ENCODE assay signal across 8 cellular contexts in the genomic region with DNA sequence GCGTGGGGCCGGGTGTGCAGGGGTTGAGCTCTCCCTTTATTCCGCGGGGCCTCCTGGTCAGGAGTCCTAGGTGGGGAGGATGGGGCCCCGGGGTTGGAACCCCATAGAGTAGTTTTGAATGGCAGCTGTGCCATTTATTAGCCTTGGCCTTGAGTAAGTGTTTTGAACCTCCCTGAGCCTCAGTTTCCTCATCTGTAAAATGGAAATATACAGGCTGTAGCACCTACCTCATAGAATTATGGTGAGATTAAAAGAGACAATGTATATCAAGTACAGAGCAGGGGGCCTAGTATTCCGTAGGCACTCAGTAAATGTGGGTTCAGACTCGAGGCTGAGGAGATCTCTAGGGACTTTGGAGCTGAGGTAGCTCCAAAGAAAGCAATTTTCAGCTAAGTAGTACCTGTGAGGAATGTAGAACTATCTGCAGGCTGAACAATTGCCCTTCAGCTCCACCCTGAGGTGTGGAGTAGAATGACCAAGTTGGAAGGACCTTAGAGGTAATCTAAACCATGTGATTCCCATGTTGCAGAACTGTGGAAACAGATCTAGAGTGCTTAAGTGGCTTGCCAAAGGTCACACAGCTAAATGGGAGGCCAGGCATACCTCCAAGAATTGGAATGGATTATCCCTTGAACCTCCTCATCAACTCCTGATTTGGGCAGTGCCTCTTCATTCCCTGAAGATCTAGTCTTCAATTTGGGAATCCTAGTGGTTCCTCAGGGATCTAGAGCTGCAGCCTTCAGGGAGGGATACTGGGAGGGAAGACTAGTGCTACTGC. TPM values are rescaled to one million over a fixed set of nuclear protein-coding genes. Genes with fewer than 3 reads are reported as not detected.
A peak's percentile ranks its signal among the peaks of the same experiment; 100 is the strongest.
DNase-seq lines count a peak whose midpoint lies in the region; ATAC-seq lines count a peak whose summit lies in the region.

No MANE protein-coding gene starts in this region.

- 0 out of 2 replicates have a peak, but pooled peaks cover 2% of the 10 kb centered on the region for H3K36me3 ChIP-seq in H7 (replicated peaks; ENCODE audit: control insufficient read depth, insufficient read depth, low read length)
- no peaks in the 10 kb centered on the region for H3K36me3 ChIP-seq in SK-N-MC (ENCODE audit: insufficient read depth, low read length)
- H3K36me3 ChIP-seq in stomach smooth muscle (ENCODE audit: control insufficient read depth in 2 of 2, insufficient read depth in 2 of 2, low read length in 2 of 2) = no peaks in the 10 kb centered on the region

- H3K27me3 ChIP-seq in H7 (ENCODE audit: control insufficient read depth, insufficient read depth, low read length) (no peaks in the 10 kb centered on the region), stomach smooth muscle (ENCODE audit: control insufficient read depth in 1 of 2, insufficient read depth in 2 of 2, low read length in 2 of 2) (no peaks in the 10 kb centered on the region)

- DNase-seq in NCI-H1694 treated with DMSO at 0.1 percent for 48 hours (lab: John Stamatoyannopoulos, UW) (peak; percentile 11), NCI-H1694 (lab: John Stamatoyannopoulos, UW) (no peak), H7 (peak; percentile 80), Kasumi-1 (lab: John Stamatoyannopoulos, UW) (peak; percentile 74 to 77), SK-N-MC (ENCODE audit: low read depth, low spot score) (no peak), left lobe of liver (ENCODE audit: low spot score) (peak; percentile 68)
- DNase-seq in central memory CD4-positive, alpha-beta T cell = peak; percentile 59

- H3K27ac ChIP-seq in SK-N-MC (no peak overlapping the region), stomach smooth muscle (ENCODE audit: low read length) (no peak overlapping the region)

- peaks cover 15% of the 10 kb centered on the region for H3K4me1 ChIP-seq in stomach smooth muscle (ENCODE audit: control insufficient read depth, insufficient read depth, low read length)

- H3K4me3 ChIP-seq in H7 (ENCODE audit: insufficient read depth, low read depth, low read length) = peak overlapping the region; percentile 90
- H3K4me3 ChIP-seq in SK-N-MC = peak overlapping the region; percentile 94
- H3K4me3 ChIP-seq in stomach smooth muscle (ENCODE audit: low read length in 2 of 2) = peak overlapping the region; percentile 85 to 94

- H3K9me3 ChIP-seq in SK-N-MC (ENCODE audit: low read depth, low read length) (no peaks in the 10 kb centered on the region), stomach smooth muscle (ENCODE audit: control insufficient read depth in 2 of 2, low read length in 2 of 2) (no peaks in the 10 kb centered on the region)

- peak overlapping the region; percentile 80 for H3K9ac ChIP-seq in SK-N-MC (ENCODE audit: insufficient read length)
- H3K9ac ChIP-seq in stomach smooth muscle (ENCODE audit: low read length in 2 of 2) = peak overlapping the region; percentile 58 to 80

- peak; percentile 86 for ATAC-seq in left lobe of liver

RNA-seq across cellular contexts. Expression of gene PGAP2, which starts 0.7 kb away (rescaled TPM):
- 17.3 and 21.0 TPM in 2 replicates for total RNA-seq in H7 (2014; rRNA removed; shearing (Covaris generic))
- total RNA-seq in left lobe of liver = 20.8 TPM

RNA-seq across cellular contexts. Expression of gene NUP98, which starts 11.7 kb away (rescaled TPM):
- 126 and 132 TPM in 2 replicates for total RNA-seq in H7 (2014; rRNA removed; shearing (Covaris generic))
- 24.7 TPM for total RNA-seq in left lobe of liver

RNA-seq across cellular contexts. Expression of gene RHOG, which starts 31.7 kb away (rescaled TPM):
- 14.9 and 20.2 TPM in 2 replicates for total RNA-seq in H7 (2014; rRNA removed; shearing (Covaris generic))
- 15.5 TPM for total RNA-seq in left lobe of liver

RNA-seq across cellular contexts. Expression of gene STIM1, which starts 46.4 kb away (rescaled TPM):
- total RNA-seq in H7 (2014; rRNA removed; shearing (Covaris generic)) = 20.8 and 23.6 TPM in 2 replicates
- 45.9 TPM for total RNA-seq in left lobe of liver

Comparison
In these comparisons a context has a peak if more than half of its experiments do, and no peak if none do; other contexts are left out.
1. DNase-seq: peak in NCI-H1694 treated with DMSO at 0.1 percent for 48 hours (single experiment), H7 (single experiment), Kasumi-1 (2 of 2), central memory CD4-positive, alpha-beta T cell (single experiment) and left lobe of liver (single experiment); none in NCI-H1694 (single experiment) and SK-N-MC (single experiment).
2. Peak in every context shown above with its lines, with median percentiles within 50 percentile points of each other: H3K4me3 ChIP-seq.